1 cellular context compared by ENCODE assay signal in genomic region chr10:73786512-73786885, GRCh38.
TF ChIP-seq lines count a peak whose summit lies in the region.

No MANE protein-coding gene starts in this region.

TF ChIP-seq in HepG2, 621 proteins besides CTCF, POLR2A, EP300 and RAD21 (continues in another document):
- TF ChIP-seq MTERF4 (CRISPR knock-in tag; IDR thresholded peaks at IDR 0.05) (0 out of 2 replicates have a peak, but pooled peaks have one; percentile 43), NCOA2 (CRISPR knock-in tag; IDR thresholded peaks at IDR 0.05) (no peak), SIN3A (IDR thresholded peaks at IDR 0.05; ENCODE audit: borderline replicate concordance, low read depth, low read length) (peak; percentile 28; the same call in 1 of the 2 replicates), ZNF75D (CRISPR knock-in tag; IDR thresholded peaks at IDR 0.05; ENCODE audit: borderline replicate concordance) (no peak), RARA (CRISPR knock-in tag; IDR thresholded peaks at IDR 0.05) (0 out of 2 replicates have a peak, but pooled peaks have one; percentile 20), SMC3 (IDR thresholded peaks at IDR 0.05; ENCODE audit: low read length) (no peak), REPIN1 (CRISPR knock-in tag; IDR thresholded peaks at IDR 0.05; ENCODE audit: borderline replicate concordance, low read depth) (0 out of 2 replicates have a peak, but pooled peaks have one; percentile 37), NCOR1 (IDR thresholded peaks at IDR 0.05; ENCODE audit: borderline replicate concordance, low read length) (peak; percentile 74), MXI1 (IDR thresholded peaks at IDR 0.05; ENCODE audit: borderline replicate concordance, low read depth, low read length) (peak; percentile 45; the same call in 1 of the 3 replicates), ARID4A (CRISPR knock-in tag; IDR thresholded peaks at IDR 0.05; ENCODE audit: borderline replicate concordance) (peak; percentile 82), PHF21A (CRISPR knock-in tag; IDR thresholded peaks at IDR 0.05) (0 out of 2 replicates have a peak, but pooled peaks have one; percentile 34), RERE (CRISPR knock-in tag; IDR thresholded peaks at IDR 0.05; ENCODE audit: low read depth) (no peak), PBX2 (CRISPR knock-in tag; IDR thresholded peaks at IDR 0.05) (peak; percentile 28; the same call in 1 of the 2 replicates), ZNF407 (CRISPR knock-in tag; IDR thresholded peaks at IDR 0.05; ENCODE audit: not compliant biosample characterization) (peak; percentile 13), PAXIP1 (CRISPR knock-in tag; conservative IDR thresholded peaks at IDR 0.05) (0 out of 2 replicates have a peak, but pooled peaks have one; percentile 6), ZNF20 (CRISPR knock-in tag; IDR thresholded peaks at IDR 0.05) (no peak), HNF4A (CRISPR knock-in tag; IDR thresholded peaks at IDR 0.05) (peak; percentile 88), TARDBP (CRISPR knock-in tag; IDR thresholded peaks at IDR 0.05) (0 out of 2 replicates have a peak, but pooled peaks have one; percentile 28), ZNF790 (CRISPR knock-in tag; IDR thresholded peaks at IDR 0.05; ENCODE audit: borderline replicate concordance) (0 out of 2 replicates have a peak, but pooled peaks have one; percentile 14), HNF4G (IDR thresholded peaks at IDR 0.05; ENCODE audit: borderline replicate concordance, low read depth, low read length) (peak; percentile 76), HNF4G (CRISPR knock-in tag; IDR thresholded peaks at IDR 0.05; ENCODE audit: borderline replicate concordance, low read depth) (no peak), ZNF574 (CRISPR knock-in tag; IDR thresholded peaks at IDR 0.05) (peak; percentile 56; the same call in 1 of the 2 replicates)
